ENCODE assay signal across 24 cellular contexts in genomic region chr6:137519629-137520176, GRCh38. TPM values are rescaled to one million over a fixed set of nuclear protein-coding genes. Genes with fewer than 3 reads are reported as not detected.
A peak's percentile ranks its signal among the peaks of the same experiment; 100 is the strongest.
DNase-seq lines count a peak whose midpoint lies in the region; ATAC-seq, FAIRE-seq and TF ChIP-seq lines count a peak whose summit lies in the region.
"Had no signal": no experiment of that assay in that cellular context is flagged by ENCODE, and none has a peak within 500 bp of the region (broad histone marks: within the 10 kb centered on the region; RNA-seq: fewer than 3 reads in every experiment).

No MANE protein-coding gene starts in this region.

- no peak overlapping the region for H2BK15ac ChIP-seq in H1 (ENCODE audit: low read length)

- no peak overlapping the region; the same call in 2 of the 3 replicates for H3K4me3 Mint-ChIP-seq in GM23338
- no peak overlapping the region for H3K4me3 Mint-ChIP-seq in type B pancreatic cell
- H3K4me3 Mint-ChIP-seq: CD4-positive, alpha-beta memory T cell; HFFc6 had no signal

- H3K4me2 ChIP-seq in GM23338: peak overlapping the region; percentile 24
- H3K4me2 ChIP-seq in H1 (ENCODE audit: insufficient read depth in 1 of 2, low read depth in 2 of 2, low read length in 2 of 2): peak overlapping the region; percentile 30 to 47; a peak in 3 of 4 replicates
- H3K4me2 ChIP-seq: BLaER1 had no signal

- H3K36me3 ChIP-seq in GM23338 (ENCODE audit: insufficient read depth) (no peaks in the 10 kb centered on the region), HUES48 (ENCODE audit: control insufficient read depth, insufficient read depth, low read length) (no peaks in the 10 kb centered on the region), H1 (ENCODE audit: control insufficient read depth in 2 of 4, insufficient read depth in 4 of 4, low read length in 3 of 4) (no peaks in the 10 kb centered on the region), stomach (no peaks in the 10 kb centered on the region)
- H3K36me3 ChIP-seq: BLaER1 had no signal

- no peaks in the 10 kb centered on the region for H3K79me1 ChIP-seq in H1 (ENCODE audit: low read depth, low read length)

- POLR2A ChIA-PET in H1 (lab: Charles Lee; ENCODE audit: partially characterized antibody): no interaction called here

- H3K36me3 Mint-ChIP-seq in GM23338 (ENCODE audit: low read depth) (no peaks in the 10 kb centered on the region), type B pancreatic cell (peaks cover 4% of the 10 kb centered on the region)
- H3K36me3 Mint-ChIP-seq: CD14-positive monocyte; CD4-positive, alpha-beta memory T cell had no signal

- H3K4me1 Mint-ChIP-seq in GM23338 (peaks cover 51% of the 10 kb centered on the region), type B pancreatic cell (ENCODE audit: unreplicated experiment) (peaks cover 5% of the 10 kb centered on the region)
- H3K4me1 Mint-ChIP-seq: CD14-positive monocyte had no signal

- no peak overlapping the region for H4K5ac ChIP-seq in H1 (ENCODE audit: insufficient read length, low read depth, low read length)

- 43% methylated on average over 9 of the region's 9 CpGs; no CpG with 5 or more reads in 1 of the 2 experiments for WGBS in H1 (ENCODE audit: extremely low coverage in 1 of 2, insufficient coverage in 1 of 2, insufficient read length in 1 of 2, insufficient replicate concordance in 2 of 2, low coverage in 1 of 2, low lambda C conversion rate in 2 of 2, missing lambda C conversion rate in 1 of 2), 2 experiments
- 40 to 54% (median 51%) methylated on average over 9 of the region's 9 CpGs for WGBS in stomach, 5 donors

- TF ChIP-seq EP300 in H1 (IDR thresholded peaks at IDR 0.05; ENCODE audit: borderline replicate concordance in 1 of 2, low read depth in 2 of 2, low read length in 2 of 2) (no peak), stomach (IDR thresholded peaks at IDR 0.05) (no peak)

- H2AK5ac ChIP-seq in H1 (ENCODE audit: low read depth, low read length): no peak overlapping the region

- H3K9me3 Mint-ChIP-seq in GM23338: no peaks in the 10 kb centered on the region
- H3K9me3 Mint-ChIP-seq in type B pancreatic cell: no peaks in the 10 kb centered on the region

- no peak overlapping the region for H3K14ac ChIP-seq in H1 (ENCODE audit: insufficient read length)

- no peak overlapping the region for H2AFZ ChIP-seq in GM23338
- no peak overlapping the region for H2AFZ ChIP-seq in H1 (ENCODE audit: low read length)

- DNase-seq in GM23338 (ENCODE audit: low spot score): peak; percentile 25
- no peak for DNase-seq in H1 (ENCODE audit: low read depth in 1 of 2, low spot score in 2 of 2)
- DNase-seq in iPS-NIHi7 (ENCODE audit: extremely low spot score): peak; percentile 23
- DNase-seq in stomach: no peak
- no peak for DNase-seq in NCI-H345 (lab: John Stamatoyannopoulos, UW)
- no peak for DNase-seq in type B pancreatic cell (ENCODE audit: extremely low spot score, unreplicated experiment)
- no peak for DNase-seq in NCI-H2227 (lab: John Stamatoyannopoulos, UW; ENCODE audit: unreplicated experiment)
- DNase-seq: 8988T; CD4-positive, alpha-beta memory T cell; DMS153; DMS79; GDM1; HFFc6; IMR-90 had no signal

- H2BK120ac ChIP-seq in H1 (replicated peaks; ENCODE audit: low read depth, low read length): no peak overlapping the region

- no peak overlapping the region for H2BK12ac ChIP-seq in H1 (ENCODE audit: low read depth, low read length)

- intact Hi-C loops in stomach (cut with DNase I; ENCODE audit: low total_unique reads): no loop called here

- FAIRE-seq in H1 (lab: Jason Lieb, UNC): peak; percentile 50

- H3K4me3 ChIP-seq in GM23338 (no peak overlapping the region), HUES48 (ENCODE audit: low read depth, low read length) (no peak overlapping the region; the same call in 1 of the 2 replicates), H1 (ENCODE audit: extremely low read depth in 1 of 4, insufficient read depth in 2 of 4, low read depth in 3 of 4, low read length in 4 of 4) (no peak overlapping the region), stomach (no peak overlapping the region)
- H3K4me3 ChIP-seq: BLaER1 had no signal

- no peaks in the 10 kb centered on the region for H3K23me2 ChIP-seq in H1 (ENCODE audit: low read depth, low read length)

- peak; percentile 71 for ATAC-seq in GM23338
- ATAC-seq: HCT116 had no signal

- TF ChIP-seq RAD21 in H1 (IDR thresholded peaks at IDR 0.05 in 1 of 2, conservative IDR thresholded peaks at IDR 0.05 in 1 of 2; ENCODE audit: low read depth in 2 of 2, low read length in 2 of 2): no peak

- H2BK5ac ChIP-seq in H1 (ENCODE audit: low read depth, low read length): no peak overlapping the region

- no peak overlapping the region for H3K27ac ChIP-seq in GM23338 (ENCODE audit: low read depth)
- H3K27ac ChIP-seq in HUES48 (ENCODE audit: low read depth, low read length): peak overlapping the region; percentile 70
- no peak overlapping the region for H3K27ac ChIP-seq in H1 (ENCODE audit: low read depth, low read length)
- H3K27ac ChIP-seq in stomach: no peak overlapping the region
- H3K27ac ChIP-seq: BLaER1, HL-60 had no signal

- no peak overlapping the region for H3K23ac ChIP-seq in H1 (ENCODE audit: insufficient read length)

- H3K4ac ChIP-seq in H1 (replicated peaks; ENCODE audit: insufficient read length, low read depth, low read length): no peak overlapping the region

- H4K8ac ChIP-seq in H1 (ENCODE audit: extremely low read depth, insufficient read depth, low read length): no peak overlapping the region

- no peak overlapping the region for H4K91ac ChIP-seq in H1 (replicated peaks; ENCODE audit: insufficient read length, low read length)

- H3K9me2 ChIP-seq in GM23338 (ENCODE audit: insufficient read depth): 0 out of 2 replicates have a peak, but pooled peaks cover 3% of the 10 kb centered on the region

- CTCF ChIA-PET in H1 (lab: Charles Lee; ENCODE audit: partially characterized antibody): interaction anchor here (1.0 to 3.5 kb wide), 4 partner anchors 17 to 82 kb away, joined by 3 to 15 read pairs (median 5); no protein-coding TSS in a partner anchor

- H4K20me1 ChIP-seq in GM23338 (replicated peaks; ENCODE audit: insufficient read depth): no peaks in the 10 kb centered on the region
- no peaks in the 10 kb centered on the region for H4K20me1 ChIP-seq in H1 (replicated peaks in 1 of 2; ENCODE audit: control insufficient read depth in 1 of 2, insufficient read depth in 2 of 2, low read length in 2 of 2)
- H4K20me1 ChIP-seq: BLaER1 had no signal

- H3K4me1 ChIP-seq in GM23338 (ENCODE audit: insufficient read depth) (peaks cover 65% of the 10 kb centered on the region), HUES48 (ENCODE audit: control insufficient read depth, insufficient read depth, low read length) (peaks cover 57% of the 10 kb centered on the region), H1 (replicated peaks in 1 of 4; ENCODE audit: control insufficient read depth in 3 of 4, insufficient read depth in 4 of 4, low read length in 3 of 4) (peaks cover 4 to 18% (median 14%) of the 10 kb centered on the region in 4 experiments; a peak in 6 of 7 replicates), stomach (no peaks in the 10 kb centered on the region)
- H3K4me1 ChIP-seq: BLaER1 had no signal

- no peaks in the 10 kb centered on the region for H3K9me3 ChIP-seq in HUES48 (ENCODE audit: control insufficient read depth, insufficient read depth, low read length)
- no peaks in the 10 kb centered on the region for H3K9me3 ChIP-seq in H1 (ENCODE audit: insufficient read depth in 2 of 2, low read depth in 1 of 2, low read length in 1 of 2)
- no peaks in the 10 kb centered on the region for H3K9me3 ChIP-seq in stomach
- H3K9me3 ChIP-seq: BLaER1 had no signal

- no peaks in the 10 kb centered on the region for H3K79me2 ChIP-seq in GM23338 (replicated peaks; ENCODE audit: insufficient read depth)
- no peaks in the 10 kb centered on the region for H3K79me2 ChIP-seq in H1 (ENCODE audit: control insufficient read depth in 1 of 2, insufficient read depth in 2 of 2, low read length in 2 of 2)

- H3K9ac ChIP-seq in HUES48 (ENCODE audit: low read depth, low read length): no peak overlapping the region
- H3K9ac ChIP-seq in H1 (replicated peaks in 1 of 4; ENCODE audit: extremely low read depth in 1 of 4, low read depth in 3 of 4, low read length in 3 of 4): no peak overlapping the region
- H3K9ac ChIP-seq: BLaER1 had no signal

- H3F3A ChIP-seq in GM23338 (replicated peaks; ENCODE audit: low read depth): no peaks in the 10 kb centered on the region; the same call in 1 of the 2 replicates

- H3K27me3 ChIP-seq in GM23338 (ENCODE audit: insufficient read depth) (no peaks in the 10 kb centered on the region; the same call in 1 of the 2 replicates), HUES48 (ENCODE audit: control insufficient read depth, insufficient read depth, low read length) (peaks cover 33% of the 10 kb centered on the region), H1 (replicated peaks in 1 of 4; ENCODE audit: control insufficient read depth in 3 of 4, extremely low read depth in 1 of 4, insufficient read depth in 3 of 4, low read length in 3 of 4) (peaks cover 0 to under 1% (median 0%) of the 10 kb centered on the region in 4 experiments; a peak in 3 of 7 replicates), stomach (peaks cover 0 to 75% (median 23%) of the 10 kb centered on the region in 3 donors)
- H3K27me3 ChIP-seq: BLaER1 had no signal

- TF ChIP-seq POLR2A in H1 (IDR thresholded peaks at IDR 0.05; ENCODE audit: control extremely low read depth in 1 of 2, low read depth in 2 of 2, low read length in 2 of 2) (no peak), stomach (IDR thresholded peaks at IDR 0.05) (no peak)

- peaks cover 14% of the 10 kb centered on the region for H3K27me3 Mint-ChIP-seq in GM23338 (ENCODE audit: insufficient read depth, low read depth, poor library complexity)
- H3K27me3 Mint-ChIP-seq in type B pancreatic cell: peaks cover 71% of the 10 kb centered on the region

- no peak overlapping the region; the same call in 1 of the 2 replicates for H3K18ac ChIP-seq in H1 (ENCODE audit: extremely low read depth, low read length)

- TF ChIP-seq CTCF in GM23338 (conservative IDR thresholded peaks at IDR 0.05; ENCODE audit: low read depth in 2 of 2): no peak
- no peak for TF ChIP-seq CTCF in H1 (IDR thresholded peaks at IDR 0.05; ENCODE audit: control extremely low read depth in 1 of 3, insufficient read depth in 1 of 3, low read depth in 1 of 3, low read length in 3 of 3)
- TF ChIP-seq CTCF in stomach (IDR thresholded peaks at IDR 0.05): no peak
- no peak for TF ChIP-seq CTCF in type B pancreatic cell (conservative IDR thresholded peaks at IDR 0.05)

- no peak overlapping the region for H2BK20ac ChIP-seq in H1 (ENCODE audit: low read length)

- H3K56ac ChIP-seq in H1 (replicated peaks; ENCODE audit: insufficient read length, low read depth, low read length): no peak overlapping the region

- H3K27ac Mint-ChIP-seq in GM23338: no peak overlapping the region
- H3K27ac Mint-ChIP-seq in type B pancreatic cell: no peak overlapping the region
- H3K27ac Mint-ChIP-seq: CD14-positive monocyte; CD4-positive, alpha-beta memory T cell; HFFc6 had no signal

RNA-seq across cellular contexts. Expression of gene OLIG3, which starts 25.5 kb away (rescaled TPM):
- total RNA-seq in GM23338 (2014; rRNA removed; shearing (Covaris generic)): 0.27 and 1.1 TPM in 2 replicates
- 0.10 and 0.35 TPM in 2 replicates for polyA plus RNA-seq in GM23338 (2016; fragmentation: Nextera tagmentation; extraction: Ambion mirVana)
- 0.60 and 0.77 TPM in 2 replicates for total RNA-seq in H1 (2021; fragmentation: NEBNext Ultra II Directional; extraction: Animal tissue kit (Norgen Biotek cat#: 25700))
- 1.3 and 1.4 TPM in 2 replicates for polyA plus RNA-seq in H1 (2011; rRNA removed)
- polyA plus RNA-seq in H1 (2011; cell fraction: cytosol; rRNA removed): 0.70 TPM
- 0.67 TPM for polyA plus RNA-seq in H1 (2011; cell fraction: nucleus; rRNA removed)
- polyA plus RNA-seq in H1 (2012, experiment 1 of 2): 0.74 to 0.88 TPM (median 0.79 TPM) in 4 replicates
- polyA plus RNA-seq in H1 (2012, experiment 2 of 2): 0.62 TPM
- polyA plus RNA-seq in H1 (2013, experiment 1 of 2): 0.14 TPM
- 0.26 TPM for polyA plus RNA-seq in H1 (2013, experiment 2 of 2)
- polyA minus RNA-seq in H1 (2011; rRNA and poly(A)+ RNA removed): 0.27 and 0.38 TPM in 2 replicates
- polyA minus RNA-seq in H1 (2011; cell fraction: cytosol; rRNA and poly(A)+ RNA removed): 0.51 TPM
- 1.2 TPM for polyA minus RNA-seq in H1 (2011; cell fraction: nucleus; rRNA and poly(A)+ RNA removed)
- total RNA-seq in stomach: not detected
- not detected for polyA plus RNA-seq in stomach
- 1.2 and 3.4 TPM in 2 replicates for total RNA-seq in type B pancreatic cell (ENCODE audit: low replicate concordance)
- total RNA-seq: A673; CD4-positive, alpha-beta memory T cell; Daoy; H4; HFFc6; HT1080; IMR-90 had no signal
- polyA plus RNA-seq: AG04450; CD14-positive monocyte; CD4-positive, alpha-beta memory T cell; IMR-90 had no signal

Comparison
In these comparisons a context has a peak if more than half of its experiments do, and no peak if none do; other contexts are left out.
1. DNase-seq: peak in GM23338 (single experiment) and iPS-NIHi7 (single experiment); none in H1 (0 of 2), stomach (single experiment), NCI-H345 (single experiment), type B pancreatic cell (single experiment) and NCI-H2227 (single experiment).